In genomic region chr17:12242390-12242954, GRCh38 we compare ENCODE assay signal across 17 cellular contexts.
DNase-seq lines count a peak whose midpoint lies in the region; ATAC-seq and TF ChIP-seq lines count a peak whose summit lies in the region.
"Had no signal": no experiment of that assay in that cellular context is flagged by ENCODE, and none has a peak within 500 bp of the region (broad histone marks: within the 10 kb centered on the region; RNA-seq: fewer than 3 reads in every experiment).

No MANE protein-coding gene starts in this region.

- ATAC-seq in GM21447 (IDR thresholded peaks at IDR 0.05; ENCODE audit: unreplicated experiment): no peak

- no peaks in the 10 kb centered on the region for H3K36me3 ChIP-seq in ascending aorta

- no peaks in the 10 kb centered on the region for H3K27me3 ChIP-seq in ascending aorta

- H3K4me3 ChIP-seq in LNCaP clone FGC (ENCODE audit: low read depth, low read length): no peak overlapping the region
- H3K4me3 ChIP-seq in fibroblast of the aortic adventitia (ENCODE audit: low read depth, low read length): no peak overlapping the region
- H3K4me3 ChIP-seq in ascending aorta: no peak overlapping the region
- H3K4me3 ChIP-seq: SK-N-MC had no signal

- H3K9me3 ChIP-seq in ascending aorta: no peaks in the 10 kb centered on the region

- intact Hi-C loops in ascending aorta (cut with DNase I): no loop called here

- no peak for TF ChIP-seq CTCF in LNCaP clone FGC (IDR thresholded peaks at IDR 0.05; ENCODE audit: control insufficient read depth, extremely low read depth, insufficient read depth)
- TF ChIP-seq CTCF in fibroblast of the aortic adventitia (IDR thresholded peaks at IDR 0.05; ENCODE audit: insufficient read depth, low read length): no peak
- no peak for TF ChIP-seq CTCF in ascending aorta (IDR thresholded peaks at IDR 0.05)

- no peaks in the 10 kb centered on the region for H3K4me1 ChIP-seq in ascending aorta

- DNase-seq in LNCaP clone FGC (ENCODE audit: low read depth): peak; percentile 59
- DNase-seq in fibroblast of the aortic adventitia (ENCODE audit: low read depth): peak; percentile 31
- DNase-seq in pons (ENCODE audit: low spot score): peak; percentile 6
- no peak for DNase-seq in SIG-M5 (lab: John Stamatoyannopoulos, UW)
- DNase-seq in NCI-H1105 treated with DMSO at 0.1 percent for 48 hours (lab: John Stamatoyannopoulos, UW): no peak
- no peak for DNase-seq in ascending aorta (ENCODE audit: low spot score in 2 of 2)
- DNase-seq: GDM1, HCEC 1CT, NCI-H187, NCI-H2107, NCI-H2227 treated with DMSO at 0.1 percent for 48 hours, NCI-H510A treated with DMSO at 0.1 percent for 48 hours, NCI-H82, OCI-M1, Right ventricle myocardium superior had no signal

- no peak overlapping the region for H3K27ac ChIP-seq in ascending aorta
- H3K27ac ChIP-seq: SK-N-MC had no signal

Comparison
In these comparisons a context has a peak if more than half of its experiments do, and no peak if none do; other contexts are left out.
1. DNase-seq: peak in LNCaP clone FGC (single experiment), fibroblast of the aortic adventitia (single experiment) and pons (single experiment); none in SIG-M5 (single experiment), NCI-H1105 treated with DMSO at 0.1 percent for 48 hours (single experiment) and ascending aorta (0 of 2).